19 cellular contexts compared by ENCODE assay signal in genomic region chr2:99205491-99205890, GRCh38. TPM values are rescaled to one million over a fixed set of nuclear protein-coding genes. Genes with fewer than 3 reads are reported as not detected.
A peak's percentile ranks its signal among the peaks of the same experiment; 100 is the strongest.
DNase-seq lines count a peak whose midpoint lies in the region; ATAC-seq and TF ChIP-seq lines count a peak whose summit lies in the region.
"Had no signal": no experiment of that assay in that cellular context is flagged by ENCODE, and none has a peak within 500 bp of the region (broad histone marks: within the 10 kb centered on the region; RNA-seq: fewer than 3 reads in every experiment).

No MANE protein-coding gene starts in this region.

- H2AK5ac ChIP-seq in H9 (ENCODE audit: insufficient read length, low read length), result no peak overlapping the region

- H3K18ac ChIP-seq in H9 (ENCODE audit: insufficient read length, low read depth, low read length), result no peak overlapping the region

- H3K9me3 Mint-ChIP-seq in H9, result peaks cover 59 to 72% of the 10 kb centered on the region in 2 experiments
- peaks cover 80% of the 10 kb centered on the region for H3K9me3 Mint-ChIP-seq in WTC11
- H3K9me3 Mint-ChIP-seq in activated T-cell treated with anti-CD3 and anti-CD28 coated beads, Interleukin-2, amount 50 U/mL, for 72 hours, result peaks cover 0 to 2% of the 10 kb centered on the region in 2 donors
- H3K9me3 Mint-ChIP-seq: CD4-positive, alpha-beta T cell had no signal

- H3K27ac Mint-ChIP-seq in H9 (peak overlapping the region; percentile 58 to 95 (median 77); a peak in 3 of 7 replicates), WTC11 (no peak overlapping the region; the same call in 1 of the 2 replicates)
- H3K27ac Mint-ChIP-seq in activated T-cell treated with anti-CD3 and anti-CD28 coated beads, Interleukin-2, amount 50 U/mL, for 72 hours, result no peak overlapping the region
- H3K27ac Mint-ChIP-seq: CD4-positive, alpha-beta T cell had no signal

- no peak overlapping the region for H3K4me3 Mint-ChIP-seq in H9
- H3K4me3 Mint-ChIP-seq in WTC11, result no peak overlapping the region
- no peak overlapping the region for H3K4me3 Mint-ChIP-seq in activated T-cell treated with anti-CD3 and anti-CD28 coated beads, Interleukin-2, amount 50 U/mL, for 72 hours
- H3K4me3 Mint-ChIP-seq: CD4-positive, alpha-beta T cell had no signal

- no peak overlapping the region for H3K14ac ChIP-seq in H9 (ENCODE audit: insufficient read depth, low read length)

- H2BK20ac ChIP-seq in H9 (ENCODE audit: low read depth, low read length, poor library complexity, severe bottlenecking), result no peak overlapping the region

- DNase-seq in Caki2 (ENCODE audit: low read depth), result peak; percentile 9
- DNase-seq in H9, result peak; percentile 45
- peak; percentile 35 for DNase-seq in WTC11 (ENCODE audit: low spot score)
- DNase-seq in iPS DF 6.9 (ENCODE audit: low read depth, low spot score), result peak; percentile 33
- DNase-seq in activated T-cell treated with anti-CD3 and anti-CD28 coated beads, Interleukin-2, amount 50 U/mL, for 72 hours, result no peak
- DNase-seq in GM13976 (ENCODE audit: low spot score), result no peak
- DNase-seq in A673 (ENCODE audit: low spot score), result no peak
- DNase-seq: BE2C; CD4-positive, alpha-beta T cell; MV-4-11; NCI-H1417; NCI-H1930; NCI-H510A; SHP77 treated with DMSO at 0.1 percent for 48 hours; T-helper 1 cell had no signal

- no peak overlapping the region for H3K23ac ChIP-seq in H9 (ENCODE audit: insufficient read length, low read depth, low read length)

- H3K27me3 ChIP-seq in H9 (ENCODE audit: insufficient read depth, low read length) (no peaks in the 10 kb centered on the region), iPS DF 6.9 (ENCODE audit: control insufficient read depth, insufficient read depth, low read length) (no peaks in the 10 kb centered on the region), A673 (replicated peaks; ENCODE audit: insufficient read depth, low read depth, low read length, poor library complexity) (no peaks in the 10 kb centered on the region)
- H3K27me3 ChIP-seq: BE2C had no signal

- H2BK15ac ChIP-seq in H9 (ENCODE audit: low read depth, low read length), result no peak overlapping the region

- H3T11ph ChIP-seq in H9 (ENCODE audit: low read length), result no peak overlapping the region

- H3K79me2 ChIP-seq in H9 (ENCODE audit: insufficient read depth, low read length), result no peaks in the 10 kb centered on the region

- no peak overlapping the region for H3K56ac ChIP-seq in H9 (ENCODE audit: insufficient read length, low read depth, low read length)

- no peak overlapping the region for H3K4ac ChIP-seq in H9 (ENCODE audit: low read depth, low read length)

- no peak overlapping the region for H3K9ac ChIP-seq in H9 (ENCODE audit: extremely low read depth, insufficient read length, low read length)

- H3K27ac ChIP-seq in H9 (ENCODE audit: insufficient read length, low read depth, low read length), result no peak overlapping the region
- H3K27ac ChIP-seq in iPS DF 6.9 (ENCODE audit: low read length), result no peak overlapping the region
- H3K27ac ChIP-seq in A673 (ENCODE audit: low read depth, low read length, poor library complexity, severe bottlenecking), result no peak overlapping the region

- H3K4me1 ChIP-seq in H9 (ENCODE audit: insufficient read depth, low read length) (no peaks in the 10 kb centered on the region), iPS DF 6.9 (ENCODE audit: control insufficient read depth, insufficient read depth, low read length) (no peaks in the 10 kb centered on the region), A673 (ENCODE audit: insufficient read depth, low read length, poor library complexity, severe bottlenecking) (no peaks in the 10 kb centered on the region)
- H3K4me1 ChIP-seq: BE2C had no signal

- POLR2A ChIA-PET in WTC11 (lab: Charles Lee), result no interaction called here
- POLR2A ChIA-PET in A673 (lab: Charles Lee; ENCODE audit: low non-redundant PET), result no interaction called here

- H2BK12ac ChIP-seq in H9 (ENCODE audit: insufficient read length, low read depth, low read length), result no peak overlapping the region

- no peaks in the 10 kb centered on the region for H4K20me1 ChIP-seq in H9 (ENCODE audit: control insufficient read depth, insufficient read depth, insufficient read length)

- H3K36me3 ChIP-seq in iPS DF 6.9 (ENCODE audit: control insufficient read depth, insufficient read depth, low read length), result no peaks in the 10 kb centered on the region
- no peaks in the 10 kb centered on the region for H3K36me3 ChIP-seq in A673 (ENCODE audit: insufficient read depth, low read length, poor library complexity, severe bottlenecking)
- H3K36me3 ChIP-seq: BE2C had no signal

- no peak overlapping the region for H2BK5ac ChIP-seq in H9 (ENCODE audit: insufficient read length, low read length)

- H3K27me3 Mint-ChIP-seq in H9 (ENCODE audit: low read depth) (peaks cover 6% of the 10 kb centered on the region), WTC11 (ENCODE audit: low read depth) (peaks cover 4% of the 10 kb centered on the region; the same call in 1 of the 2 replicates)
- no peaks in the 10 kb centered on the region for H3K27me3 Mint-ChIP-seq in activated T-cell treated with anti-CD3 and anti-CD28 coated beads, Interleukin-2, amount 50 U/mL, for 72 hours (ENCODE audit: low read depth)
- H3K27me3 Mint-ChIP-seq: CD4-positive, alpha-beta T cell had no signal

- H3K4me1 Mint-ChIP-seq in H9 (peaks cover 0 to 2% of the 10 kb centered on the region in 2 experiments; a peak in 1 of 4 replicates), WTC11 (no peaks in the 10 kb centered on the region)
- no peaks in the 10 kb centered on the region for H3K4me1 Mint-ChIP-seq in activated T-cell treated with anti-CD3 and anti-CD28 coated beads, Interleukin-2, amount 50 U/mL, for 72 hours (ENCODE audit: low read depth)

- no peaks in the 10 kb centered on the region for H3K23me2 ChIP-seq in H9 (ENCODE audit: insufficient read length, low read depth, low read length, poor library complexity, severe bottlenecking)

- no peak overlapping the region for H4K91ac ChIP-seq in H9 (ENCODE audit: insufficient read length, low read depth, low read length)

- TF ChIP-seq CTCF in H9 (conservative IDR thresholded peaks at IDR 0.05), result no peak
- TF ChIP-seq CTCF in WTC11 (IDR thresholded peaks at IDR 0.05), result no peak
- no peak for TF ChIP-seq CTCF in GM13976 (IDR thresholded peaks at IDR 0.05; ENCODE audit: borderline replicate concordance, control extremely low read depth, extremely low read depth, insufficient read depth, missing control alignments)
- TF ChIP-seq CTCF in A673 (conservative IDR thresholded peaks at IDR 0.05; ENCODE audit: low read depth, low read length), result no peak

- H4K5ac ChIP-seq in H9 (ENCODE audit: insufficient read length, low read depth, low read length), result no peak overlapping the region

- in situ Hi-C loops in Caki2 (cut with HindIII; ENCODE audit: low pct_unique_long_range_greater_than_20kb, low sequenced_read_pairs) (no loop called here), GM13976 (cut with MboI; ENCODE audit: low sequenced_read_pairs, unreplicated experiment) (no loop called here)

- no CpG with 5 or more reads among the region's 5 CpGs for WGBS in H9 (ENCODE audit: extremely low coverage, insufficient read length, low lambda C conversion rate)
- no CpG with 5 or more reads among the region's 5 CpGs for WGBS in iPS DF 6.9 (ENCODE audit: insufficient coverage, insufficient read length)

- no peak overlapping the region for H3K4me3 ChIP-seq in iPS DF 6.9 (ENCODE audit: low read length)
- no peak overlapping the region for H3K4me3 ChIP-seq in A673 (ENCODE audit: low read depth, low read length, poor library complexity, severe bottlenecking)

- peaks cover 8% of the 10 kb centered on the region for H3K9me3 ChIP-seq in H9 (ENCODE audit: control insufficient read depth, low read depth, low read length)
- no peaks in the 10 kb centered on the region for H3K9me3 ChIP-seq in iPS DF 6.9 (ENCODE audit: control insufficient read depth, insufficient read depth, low read length)
- no peaks in the 10 kb centered on the region for H3K9me3 ChIP-seq in A673 (ENCODE audit: low read depth, low read length, poor library complexity, severe bottlenecking)
- H3K9me3 ChIP-seq: BE2C had no signal

- intact Hi-C loops in A673 (cut with micrococcal nuclease; ENCODE audit: unreplicated experiment), result no loop called here

- H4K8ac ChIP-seq in H9 (replicated peaks; ENCODE audit: insufficient read length, low read depth, low read length), result no peak overlapping the region

- no peak overlapping the region for H3K4me2 ChIP-seq in H9 (ENCODE audit: insufficient read depth, insufficient read length, low read length)

- BruUV-seq in A673 (replicated peaks; lab: Mats Ljungman, UMichigan), result no TSS peak

- CTCF ChIA-PET in WTC11 (lab: Charles Lee), result no interaction called here
- CTCF ChIA-PET in A673 (lab: Charles Lee), result no interaction called here

- H3K36me3 Mint-ChIP-seq in H9 (ENCODE audit: insufficient read depth in 1 of 3, low read depth in 3 of 3) (peaks cover 51 to 81% (median 74%) of the 10 kb centered on the region in 3 experiments), WTC11 (peaks cover 66% of the 10 kb centered on the region)
- H3K36me3 Mint-ChIP-seq in activated T-cell treated with anti-CD3 and anti-CD28 coated beads, Interleukin-2, amount 50 U/mL, for 72 hours (ENCODE audit: insufficient read depth in 2 of 2), result peaks cover 2 to 15% of the 10 kb centered on the region in 2 donors

- ATAC-seq in WTC11, result no peak
- no peak for ATAC-seq in activated T-cell treated with anti-CD3 and anti-CD28 coated beads, Interleukin-2, amount 50 U/mL, for 72 hours (replicated peaks in 1 of 2)
- ATAC-seq: SK-N-SH treated with all-trans-retinoic acid at 6 μM for 48 hours had no signal

- H2AFZ ChIP-seq in H9 (ENCODE audit: low read length), result no peak overlapping the region

- H3K79me1 ChIP-seq in H9 (ENCODE audit: insufficient read depth, low read depth, low read length, poor library complexity, severe bottlenecking), result no peaks in the 10 kb centered on the region

- no peak overlapping the region for H2BK120ac ChIP-seq in H9 (ENCODE audit: low read depth, low read length, poor library complexity, severe bottlenecking)

RNA-seq across cellular contexts. Expression of gene MRPL30, which starts 24.5 kb away (rescaled TPM):
- total RNA-seq in Caki2 (2014; rRNA removed; shearing (Covaris generic); ENCODE audit: low replicate concordance), result 54.8 and 78.0 TPM in 2 replicates
- total RNA-seq in H9 (2021) (50.8 and 51.4 TPM in 2 replicates), WTC11 (2021) (28.7 to 34.9 TPM (median 33.4 TPM) in 3 replicates), A673 (2021) (55.4 and 59.9 TPM in 2 replicates)
- 10 to 100 TPM; 32.7 to 41.8 TPM for total RNA-seq in activated T-cell treated with anti-CD3 and anti-CD28 coated beads, Interleukin-2, amount 50 U/mL, for 72 hours

RNA-seq across cellular contexts. Expression of gene MITD1, which starts 24.6 kb away (rescaled TPM):
- total RNA-seq in Caki2 (2014; rRNA removed; shearing (Covaris generic); ENCODE audit: low replicate concordance), result 30.1 and 40.0 TPM in 2 replicates
- total RNA-seq in H9 (2021) (35.2 and 39.4 TPM in 2 replicates), WTC11 (2021) (33.1 to 37.1 TPM (median 34.7 TPM) in 3 replicates), A673 (2021) (22.3 and 25.3 TPM in 2 replicates)
- total RNA-seq in activated T-cell treated with anti-CD3 and anti-CD28 coated beads, Interleukin-2, amount 50 U/mL, for 72 hours, result 10 to 100 TPM; 68.1 to 85.1 TPM

RNA-seq across cellular contexts. Expression of gene LYG2, which starts 50.0 kb away (rescaled TPM):
- not detected in 2 replicates for total RNA-seq in Caki2 (2014; rRNA removed; shearing (Covaris generic); ENCODE audit: low replicate concordance)
- total RNA-seq in H9 (2021), result 0.29 TPM in 1 of 2 replicates, not detected in the other
- 0.25 TPM in 1 of 3 replicates, not detected in the others for total RNA-seq in WTC11 (2021)
- total RNA-seq in activated T-cell treated with anti-CD3 and anti-CD28 coated beads, Interleukin-2, amount 50 U/mL, for 72 hours, result not detected
- not detected in 2 replicates for total RNA-seq in A673 (2021)
- total RNA-seq: CD4-positive, alpha-beta T cell; Daoy; H4; HT-29 had no signal

RNA-seq across cellular contexts. Expression of gene LIPT1, which starts 50.7 kb away (rescaled TPM):
- total RNA-seq in Caki2 (2014; rRNA removed; shearing (Covaris generic); ENCODE audit: low replicate concordance), result 15.7 and 25.2 TPM in 2 replicates
- 6.4 and 8.9 TPM in 2 replicates for total RNA-seq in H9 (2021)
- 7.1 to 9.7 TPM (median 8.1 TPM) in 3 replicates for total RNA-seq in WTC11 (2021)
- 1 to 10 TPM; 4.9 to 5.6 TPM for total RNA-seq in activated T-cell treated with anti-CD3 and anti-CD28 coated beads, Interleukin-2, amount 50 U/mL, for 72 hours
- 6.3 and 7.4 TPM in 2 replicates for total RNA-seq in A673 (2021)

RNA-seq across cellular contexts. Expression of gene TSGA10, which starts 50.7 kb away (rescaled TPM):
- total RNA-seq in Caki2 (2014; rRNA removed; shearing (Covaris generic); ENCODE audit: low replicate concordance), result 0.35 and 1.8 TPM in 2 replicates
- 6.1 and 6.3 TPM in 2 replicates for total RNA-seq in H9 (2021)
- 8.9 to 9.3 TPM (median 9.1 TPM) in 3 replicates for total RNA-seq in WTC11 (2021)
- total RNA-seq in activated T-cell treated with anti-CD3 and anti-CD28 coated beads, Interleukin-2, amount 50 U/mL, for 72 hours, result 10 to 100 TPM; 14.4 to 14.5 TPM
- total RNA-seq in A673 (2021), result 2.5 and 2.6 TPM in 2 replicates

Comparison
In these comparisons a context has a peak if more than half of its experiments do, and no peak if none do; other contexts are left out.
1. DNase-seq: peak in Caki2 (single experiment), H9 (single experiment), WTC11 (single experiment) and iPS DF 6.9 (single experiment); none in activated T-cell treated with anti-CD3 and anti-CD28 coated beads, Interleukin-2, amount 50 U/mL, for 72 hours (0 of 2), GM13976 (single experiment) and A673 (single experiment).
2. H3K27ac Mint-ChIP-seq: peak in H9 (3 of 3); none in WTC11 (single experiment) and activated T-cell treated with anti-CD3 and anti-CD28 coated beads, Interleukin-2, amount 50 U/mL, for 72 hours (single experiment).